ENCODE assay signal across 7 cellular contexts in the genomic region with DNA sequence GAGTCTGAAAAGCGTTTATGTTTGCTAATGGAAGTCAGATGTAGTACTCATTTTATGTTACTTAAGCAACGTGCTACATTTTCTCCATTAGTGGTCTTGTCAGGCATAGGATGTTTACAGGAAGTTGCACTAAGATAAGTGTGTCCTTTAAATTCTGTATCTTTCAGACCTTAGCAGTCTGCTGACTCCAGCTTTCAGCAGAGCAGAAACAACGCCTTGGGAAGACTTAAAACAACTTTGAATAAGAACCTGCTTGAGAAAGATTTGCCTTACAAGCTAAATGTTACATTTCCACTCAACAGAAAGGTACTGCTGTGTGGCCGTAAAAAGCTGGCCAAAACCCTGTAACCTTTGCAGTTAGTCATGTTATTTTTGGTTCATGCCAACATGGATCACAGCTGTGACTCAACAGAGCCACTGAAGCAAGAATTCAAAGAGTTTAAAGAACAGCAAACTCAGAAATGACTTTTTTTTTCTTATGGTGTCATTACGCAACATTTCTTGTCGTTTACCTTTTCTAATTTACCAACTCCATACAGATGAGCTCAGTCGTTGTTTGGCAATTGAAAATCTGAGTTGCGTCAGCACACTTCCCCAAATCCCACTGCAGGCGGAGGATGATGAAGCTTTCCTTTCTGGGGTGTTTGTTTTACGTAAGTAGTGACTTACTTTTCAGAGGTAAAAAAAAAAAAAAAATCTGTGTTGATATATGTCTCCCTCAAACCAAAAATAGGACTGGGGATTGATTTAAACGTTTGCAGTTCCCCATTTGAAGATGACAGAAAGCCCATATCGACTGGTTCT. TPM values are rescaled to one million over a fixed set of nuclear protein-coding genes. Genes with fewer than 3 reads are reported as not detected.
DNase-seq lines count a peak whose midpoint lies in the region; ATAC-seq, FAIRE-seq and TF ChIP-seq lines count a peak whose summit lies in the region.

No MANE protein-coding gene starts in this region.

- H3K36me3 ChIP-seq in spleen = no peaks in the 10 kb centered on the region

- 21 to 35% (median 26%) methylated on average over 12 of the region's 12 CpGs for WGBS in spleen, 5 donors

- intact Hi-C loops in spleen (cut with DNase I; ENCODE audit: low total_unique reads) = no loop called here

- H3K4me3 ChIP-seq in foreskin fibroblast (ENCODE audit: low read depth in 1 of 2, low read length in 2 of 2) (peak overlapping the region; percentile 18 to 19), spleen (peak overlapping the region in 1 of 8 donors; percentile 50)

- TF ChIP-seq CTCF in foreskin fibroblast (IDR thresholded peaks at IDR 0.05; ENCODE audit: low read depth, low read length) = no peak
- TF ChIP-seq CTCF in spleen (IDR thresholded peaks at IDR 0.05 in 8 of 11, conservative IDR thresholded peaks at IDR 0.05 in 3 of 11) = no peak

- no peak for TF ChIP-seq POLR2A in spleen (IDR thresholded peaks at IDR 0.05)
- TF ChIP-seq POLR2A in GM12892 (IDR thresholded peaks at IDR 0.05; ENCODE audit: low read depth, low read length) = no peak

- ATAC-seq in HG03175 (IDR thresholded peaks at IDR 0.05; ENCODE audit: unreplicated experiment) = no peak

- no peaks in the 10 kb centered on the region for H3K9me3 ChIP-seq in spleen

- DNase-seq in HK-2 (ENCODE audit: unreplicated experiment) = peak; percentile 10
- peak; percentile 94 for DNase-seq in SKM-1 (lab: John Stamatoyannopoulos, UW; ENCODE audit: unreplicated experiment)
- peak; percentile 83 to 93 for DNase-seq in foreskin fibroblast
- no peak for DNase-seq in spleen
- DNase-seq in GM12892 (ENCODE audit: insufficient read length) = no peak
- DNase-seq in SK-N-DZ (ENCODE audit: low spot score) = no peak

- H3K27ac ChIP-seq in spleen = peak overlapping the region in 7 of 8 donors; percentile 61 to 88 (median 77)

- H3K27me3 ChIP-seq in spleen (replicated peaks in 1 of 7) = peaks cover 0 to 6% (median 0%) of the 10 kb centered on the region in 7 donors

- FAIRE-seq in GM12892 (lab: Jason Lieb, UNC) = no peak

- peaks cover 0 to 12% (median 3%) of the 10 kb centered on the region in 6 donors for H3K4me1 ChIP-seq in spleen

RNA-seq across cellular contexts. Expression of gene BMP6, which starts 27.9 kb away (rescaled TPM):
- 1 to 10 TPM; 2.5 to 6.9 (median 5.9) TPM for total RNA-seq in spleen
- polyA plus RNA-seq in spleen = under 1 TPM; 0.58 to 0.80 (median 0.65) TPM
- polyA plus RNA-seq in GM12892 (2012; ENCODE audit: missing spikeins) = 0.21 TPM
- 0.09 TPM in 1 of 2 replicates, not detected in the other for polyA plus RNA-seq in SK-N-DZ (2014; cell fraction: cytosol; rRNA removed)
- 0.05 TPM in 1 of 2 replicates, not detected in the other for polyA plus RNA-seq in SK-N-DZ (2014; cell fraction: nucleus; rRNA removed)

Comparison
In these comparisons a context has a peak if more than half of its experiments do, and no peak if none do; other contexts are left out.
1. DNase-seq: peak in HK-2 (single experiment), SKM-1 (single experiment) and foreskin fibroblast (2 of 2); none in spleen (single experiment), GM12892 (single experiment) and SK-N-DZ (single experiment).